ENCODE assay signal across 18 cellular contexts in genomic region chr12:58566599-58566998, GRCh38.
DNase-seq lines count a peak whose midpoint lies in the region; TF ChIP-seq lines count a peak whose summit lies in the region.
"Had no signal": no experiment of that assay in that cellular context is flagged by ENCODE, and none has a peak within 500 bp of the region (broad histone marks: within the 10 kb centered on the region; RNA-seq: fewer than 3 reads in every experiment).

No MANE protein-coding gene starts in this region.

- no peak overlapping the region for H3K4me2 ChIP-seq in fibroblast of lung (ENCODE audit: extremely low read depth, insufficient read depth, low read length)

- DNase-seq in GM04503 (ENCODE audit: low read depth) (peak; percentile 83), RPMI7951 (ENCODE audit: low read depth) (peak; percentile 74), fibroblast of lung (ENCODE audit: low read depth in 2 of 2) (peak; percentile 85 to 91), stromal cell of bone marrow (ENCODE audit: low read depth) (peak; percentile 74), middle frontal gyrus (ENCODE audit: extremely low spot score, low spot score) (no peak), COLO668 (lab: John Stamatoyannopoulos, UW; ENCODE audit: unreplicated experiment) (no peak), WERI-Rb-1 (no peak)
- DNase-seq: activated CD4-positive, alpha-beta T cell treated with anti-CD3 and anti-CD28 coated beads for 48 hours; activated CD8-positive, alpha-beta memory T cell treated with anti-CD3 and anti-CD28 coated beads, Interleukin-2, amount 50 U/mL, for 4 hours; activated naive CD4-positive, alpha-beta T cell; CD4-positive, alpha-beta T cell; DMS79 treated with DMSO at 0.1 percent for 48 hours; H9; left lung; NCI-H1436 treated with DMSO at 0.1 percent for 48 hours; posterior cingulate gyrus; SIG-M5; transverse colon had no signal

- no peak overlapping the region for H3K9ac ChIP-seq in fibroblast of lung (ENCODE audit: insufficient read depth, low read length)

- H3K79me2 ChIP-seq in fibroblast of lung (ENCODE audit: control insufficient read depth, insufficient read depth, low read length) = no peaks in the 10 kb centered on the region

- H3K9me3 ChIP-seq in fibroblast of lung (ENCODE audit: control insufficient read depth, insufficient read depth, low read depth, low read length) (no peaks in the 10 kb centered on the region), WERI-Rb-1 (ENCODE audit: severe bottlenecking) (no peaks in the 10 kb centered on the region)
- H3K9me3 ChIP-seq: left lung, transverse colon had no signal

- H3K4me3 ChIP-seq in fibroblast of lung (replicated peaks in 1 of 4; ENCODE audit: control extremely low read depth in 1 of 4, insufficient read depth in 1 of 4, low read depth in 3 of 4, low read length in 4 of 4) (no peak overlapping the region), WERI-Rb-1 (ENCODE audit: low read depth, low read length) (no peak overlapping the region)
- H3K4me3 ChIP-seq: left lung, transverse colon had no signal

- TF ChIP-seq CTCF in fibroblast of lung (conservative IDR thresholded peaks at IDR 0.05 in 1 of 2, IDR thresholded peaks at IDR 0.05 in 1 of 2; ENCODE audit: low read depth in 1 of 2, low read length in 2 of 2) = no peak
- TF ChIP-seq CTCF in WERI-Rb-1 (IDR thresholded peaks at IDR 0.05; ENCODE audit: low read depth, low read length) = no peak

- no peaks in the 10 kb centered on the region for H4K20me1 ChIP-seq in fibroblast of lung (ENCODE audit: control insufficient read depth, extremely low read depth, insufficient read depth, low read length)

- no peak overlapping the region for H3K27ac ChIP-seq in fibroblast of lung (ENCODE audit: insufficient read depth, low read length)
- no peak overlapping the region for H3K27ac ChIP-seq in WERI-Rb-1
- H3K27ac ChIP-seq: left lung, transverse colon had no signal

- H3K27me3 ChIP-seq in fibroblast of lung (ENCODE audit: control insufficient read depth, insufficient read depth, low read length) (no peaks in the 10 kb centered on the region), WERI-Rb-1 (ENCODE audit: insufficient read depth, low read depth, severe bottlenecking) (no peaks in the 10 kb centered on the region)
- H3K27me3 ChIP-seq: left lung, transverse colon had no signal

- peaks cover 2% of the 10 kb centered on the region for H3K4me1 ChIP-seq in fibroblast of lung (ENCODE audit: control insufficient read depth, extremely low read depth, insufficient read depth, low read length)
- H3K4me1 ChIP-seq: left lung, transverse colon had no signal

- H2AFZ ChIP-seq in fibroblast of lung (ENCODE audit: low read length) = no peak overlapping the region

- H3K36me3 ChIP-seq in fibroblast of lung (ENCODE audit: control insufficient read depth, insufficient read depth, low read length) = no peaks in the 10 kb centered on the region
- no peaks in the 10 kb centered on the region for H3K36me3 ChIP-seq in WERI-Rb-1
- H3K36me3 ChIP-seq: left lung, transverse colon had no signal

Comparison
In these comparisons a context has a peak if more than half of its experiments do, and no peak if none do; other contexts are left out.
1. DNase-seq: peak in GM04503 (single experiment), RPMI7951 (single experiment), fibroblast of lung (2 of 2) and stromal cell of bone marrow (single experiment); none in middle frontal gyrus (single experiment), COLO668 (single experiment) and WERI-Rb-1 (single experiment).